In the genomic region with DNA sequence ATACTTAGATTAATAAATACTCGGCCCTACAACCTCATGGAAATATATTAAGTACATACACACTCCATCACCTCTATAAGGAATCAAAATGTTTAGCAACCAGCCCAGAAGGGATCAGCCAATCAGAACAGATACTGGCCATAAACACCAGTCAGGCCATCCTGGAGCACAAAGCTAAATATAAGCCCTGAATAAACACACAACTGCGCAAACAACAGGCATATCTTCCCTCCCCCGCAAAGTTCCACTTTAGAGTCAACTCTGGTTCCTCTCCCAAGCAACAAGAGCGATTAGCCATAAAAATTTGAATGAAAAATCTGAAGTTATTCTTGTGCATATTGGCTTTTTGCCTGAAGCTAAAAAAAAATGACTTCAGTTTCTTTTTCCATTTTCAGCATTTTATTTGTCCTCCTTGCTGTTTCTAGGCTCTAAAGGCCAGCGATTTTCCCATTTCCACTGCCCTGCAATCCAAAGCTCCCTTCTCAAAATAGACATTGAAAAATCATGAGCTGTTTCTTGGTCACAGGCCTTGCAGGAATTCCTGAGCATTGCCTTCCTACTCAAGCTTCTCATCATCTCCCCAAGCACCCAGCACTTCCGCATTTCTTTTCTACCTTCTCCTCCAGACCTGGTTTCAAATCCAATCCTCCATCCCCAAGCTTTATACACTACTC, we compare ENCODE assay signal across 15 cellular contexts.
A peak's percentile ranks its signal among the peaks of the same experiment; 100 is the strongest.
DNase-seq lines count a peak whose midpoint lies in the region; ATAC-seq and TF ChIP-seq lines count a peak whose summit lies in the region.
"Had no signal": no experiment of that assay in that cellular context is flagged by ENCODE, and none has a peak within 500 bp of the region (broad histone marks: within the 10 kb centered on the region; RNA-seq: fewer than 3 reads in every experiment).

No MANE protein-coding gene starts in this region.

- no peaks in the 10 kb centered on the region for H3K27me3 Mint-ChIP-seq in GM23338 (ENCODE audit: insufficient read depth, low read depth, poor library complexity)
- H3K27me3 Mint-ChIP-seq: progenitor cell of endocrine pancreas had no signal

- H3F3A ChIP-seq in GM23338 (replicated peaks; ENCODE audit: low read depth): no peaks in the 10 kb centered on the region

- TF ChIP-seq POLR2A in ovary (IDR thresholded peaks at IDR 0.05): no peak
- TF ChIP-seq POLR2A in prostate gland (IDR thresholded peaks at IDR 0.05): no peak

- DNase-seq in GM23338 (ENCODE audit: low spot score) (no peak), astrocyte of the spinal cord (ENCODE audit: low read depth, low spot score) (peak; percentile 10), hepatic stellate cell (ENCODE audit: low spot score) (peak; percentile 8), ovary (peak in 4 of 5 donors; percentile 31 to 58 (median 34)), CD1c-positive myeloid dendritic cell (ENCODE audit: extremely low spot score) (no peak), NOMO-1 treated with dmso at 0.1 percent for 144 hours (lab: John Stamatoyannopoulos, UW; ENCODE audit: unreplicated experiment) (no peak), RPMI8226 (no peak), prostate gland (ENCODE audit: low spot score) (no peak)
- DNase-seq: activated CD4-positive, CD25-positive, alpha-beta regulatory T cell; activated T-cell treated with anti-CD3 and anti-CD28 coated beads for 4 hours; foreskin keratinocyte; NK-92 treated with Interleukin-12 subunit alpha and Interleukin-12 subunit beta, amount 100 ng/mL, for 24 hours; stimulated activated naive CD4-positive, alpha-beta T cell treated with Interleukin-2 at 50 U/mL for 16 hours had no signal

- no peak for TF ChIP-seq CTCF in GM23338 (conservative IDR thresholded peaks at IDR 0.05; ENCODE audit: low read depth in 2 of 2)
- no peak for TF ChIP-seq CTCF in astrocyte of the spinal cord (IDR thresholded peaks at IDR 0.05; ENCODE audit: low read depth, low read length)
- TF ChIP-seq CTCF in ovary (IDR thresholded peaks at IDR 0.05): no peak
- TF ChIP-seq CTCF in prostate gland (IDR thresholded peaks at IDR 0.05): no peak

- H3K79me2 ChIP-seq in GM23338 (replicated peaks; ENCODE audit: insufficient read depth): no peaks in the 10 kb centered on the region; the same call in 1 of the 2 replicates

- H3K27me3 ChIP-seq in GM23338 (ENCODE audit: insufficient read depth): no peaks in the 10 kb centered on the region
- no peaks in the 10 kb centered on the region for H3K27me3 ChIP-seq in ovary
- no peaks in the 10 kb centered on the region for H3K27me3 ChIP-seq in prostate gland (replicated peaks; ENCODE audit: insufficient read depth)
- H3K27me3 ChIP-seq: foreskin keratinocyte had no signal

- H3K4me2 ChIP-seq in GM23338: no peak overlapping the region

- WGBS in ovary, 3 donors: 14 to 22% (median 17%) methylated on average over 6 of the region's 6 CpGs
- 75% methylated on average over 6 of the region's 6 CpGs for WGBS in prostate gland

- H3K36me3 ChIP-seq in GM23338 (ENCODE audit: insufficient read depth) (no peaks in the 10 kb centered on the region), ovary (no peaks in the 10 kb centered on the region), prostate gland (no peaks in the 10 kb centered on the region)

- ATAC-seq in GM23338: no peak
- ATAC-seq: foreskin keratinocyte, HCT116 had no signal

- no peaks in the 10 kb centered on the region for H3K9me3 ChIP-seq in ovary
- no peaks in the 10 kb centered on the region for H3K9me3 ChIP-seq in prostate gland

- no peak overlapping the region for H2AFZ ChIP-seq in GM23338

- TF ChIP-seq EP300 in ovary (IDR thresholded peaks at IDR 0.05): no peak

- no peaks in the 10 kb centered on the region for H3K9me3 Mint-ChIP-seq in GM23338

- no peaks in the 10 kb centered on the region for H3K9me2 ChIP-seq in GM23338 (ENCODE audit: insufficient read depth)

- H3K4me3 Mint-ChIP-seq in GM23338: no peak overlapping the region

- H3K4me3 ChIP-seq in GM23338 (no peak overlapping the region), astrocyte of the spinal cord (ENCODE audit: low read depth, low read length) (no peak overlapping the region), ovary (no peak overlapping the region), prostate gland (no peak overlapping the region)

- H3K27ac ChIP-seq in GM23338 (ENCODE audit: low read depth): no peak overlapping the region
- peak overlapping the region; percentile 59 to 68 for H3K27ac ChIP-seq in ovary
- H3K27ac ChIP-seq in prostate gland: no peak overlapping the region
- H3K27ac ChIP-seq: foreskin keratinocyte had no signal

- intact Hi-C loops in ovary (cut with DNase I) (loop anchor here in 1 of 4 donors (10.0 kb wide), 1 partner anchor 869 kb away; no protein-coding TSS in a partner anchor), prostate gland (cut with DNase I) (no loop called here)

- H3K27ac Mint-ChIP-seq in GM23338: 0 out of 2 replicates have a peak overlapping the region, but pooled peaks have one; percentile 49
- H3K27ac Mint-ChIP-seq: progenitor cell of endocrine pancreas had no signal

- H4K20me1 ChIP-seq in GM23338 (replicated peaks; ENCODE audit: insufficient read depth): no peaks in the 10 kb centered on the region

- H3K4me1 ChIP-seq in GM23338 (ENCODE audit: insufficient read depth): peaks cover 18% of the 10 kb centered on the region
- H3K4me1 ChIP-seq in ovary (ENCODE audit: insufficient read depth): peaks cover 5% of the 10 kb centered on the region
- no peaks in the 10 kb centered on the region for H3K4me1 ChIP-seq in prostate gland (replicated peaks)
- H3K4me1 ChIP-seq: foreskin keratinocyte had no signal

- peaks cover 24% of the 10 kb centered on the region for H3K4me1 Mint-ChIP-seq in GM23338

- in situ Hi-C loops in astrocyte of the spinal cord (cut with HindIII; ENCODE audit: low sequenced_read_pairs): no loop called here

- H3K36me3 Mint-ChIP-seq in GM23338 (ENCODE audit: low read depth): no peaks in the 10 kb centered on the region

TF ChIP-seq in GM23338, 12 proteins besides CTCF, POLR2A, EP300 and RAD21 (continues in another document):
- TF ChIP-seq, protein P1, sequence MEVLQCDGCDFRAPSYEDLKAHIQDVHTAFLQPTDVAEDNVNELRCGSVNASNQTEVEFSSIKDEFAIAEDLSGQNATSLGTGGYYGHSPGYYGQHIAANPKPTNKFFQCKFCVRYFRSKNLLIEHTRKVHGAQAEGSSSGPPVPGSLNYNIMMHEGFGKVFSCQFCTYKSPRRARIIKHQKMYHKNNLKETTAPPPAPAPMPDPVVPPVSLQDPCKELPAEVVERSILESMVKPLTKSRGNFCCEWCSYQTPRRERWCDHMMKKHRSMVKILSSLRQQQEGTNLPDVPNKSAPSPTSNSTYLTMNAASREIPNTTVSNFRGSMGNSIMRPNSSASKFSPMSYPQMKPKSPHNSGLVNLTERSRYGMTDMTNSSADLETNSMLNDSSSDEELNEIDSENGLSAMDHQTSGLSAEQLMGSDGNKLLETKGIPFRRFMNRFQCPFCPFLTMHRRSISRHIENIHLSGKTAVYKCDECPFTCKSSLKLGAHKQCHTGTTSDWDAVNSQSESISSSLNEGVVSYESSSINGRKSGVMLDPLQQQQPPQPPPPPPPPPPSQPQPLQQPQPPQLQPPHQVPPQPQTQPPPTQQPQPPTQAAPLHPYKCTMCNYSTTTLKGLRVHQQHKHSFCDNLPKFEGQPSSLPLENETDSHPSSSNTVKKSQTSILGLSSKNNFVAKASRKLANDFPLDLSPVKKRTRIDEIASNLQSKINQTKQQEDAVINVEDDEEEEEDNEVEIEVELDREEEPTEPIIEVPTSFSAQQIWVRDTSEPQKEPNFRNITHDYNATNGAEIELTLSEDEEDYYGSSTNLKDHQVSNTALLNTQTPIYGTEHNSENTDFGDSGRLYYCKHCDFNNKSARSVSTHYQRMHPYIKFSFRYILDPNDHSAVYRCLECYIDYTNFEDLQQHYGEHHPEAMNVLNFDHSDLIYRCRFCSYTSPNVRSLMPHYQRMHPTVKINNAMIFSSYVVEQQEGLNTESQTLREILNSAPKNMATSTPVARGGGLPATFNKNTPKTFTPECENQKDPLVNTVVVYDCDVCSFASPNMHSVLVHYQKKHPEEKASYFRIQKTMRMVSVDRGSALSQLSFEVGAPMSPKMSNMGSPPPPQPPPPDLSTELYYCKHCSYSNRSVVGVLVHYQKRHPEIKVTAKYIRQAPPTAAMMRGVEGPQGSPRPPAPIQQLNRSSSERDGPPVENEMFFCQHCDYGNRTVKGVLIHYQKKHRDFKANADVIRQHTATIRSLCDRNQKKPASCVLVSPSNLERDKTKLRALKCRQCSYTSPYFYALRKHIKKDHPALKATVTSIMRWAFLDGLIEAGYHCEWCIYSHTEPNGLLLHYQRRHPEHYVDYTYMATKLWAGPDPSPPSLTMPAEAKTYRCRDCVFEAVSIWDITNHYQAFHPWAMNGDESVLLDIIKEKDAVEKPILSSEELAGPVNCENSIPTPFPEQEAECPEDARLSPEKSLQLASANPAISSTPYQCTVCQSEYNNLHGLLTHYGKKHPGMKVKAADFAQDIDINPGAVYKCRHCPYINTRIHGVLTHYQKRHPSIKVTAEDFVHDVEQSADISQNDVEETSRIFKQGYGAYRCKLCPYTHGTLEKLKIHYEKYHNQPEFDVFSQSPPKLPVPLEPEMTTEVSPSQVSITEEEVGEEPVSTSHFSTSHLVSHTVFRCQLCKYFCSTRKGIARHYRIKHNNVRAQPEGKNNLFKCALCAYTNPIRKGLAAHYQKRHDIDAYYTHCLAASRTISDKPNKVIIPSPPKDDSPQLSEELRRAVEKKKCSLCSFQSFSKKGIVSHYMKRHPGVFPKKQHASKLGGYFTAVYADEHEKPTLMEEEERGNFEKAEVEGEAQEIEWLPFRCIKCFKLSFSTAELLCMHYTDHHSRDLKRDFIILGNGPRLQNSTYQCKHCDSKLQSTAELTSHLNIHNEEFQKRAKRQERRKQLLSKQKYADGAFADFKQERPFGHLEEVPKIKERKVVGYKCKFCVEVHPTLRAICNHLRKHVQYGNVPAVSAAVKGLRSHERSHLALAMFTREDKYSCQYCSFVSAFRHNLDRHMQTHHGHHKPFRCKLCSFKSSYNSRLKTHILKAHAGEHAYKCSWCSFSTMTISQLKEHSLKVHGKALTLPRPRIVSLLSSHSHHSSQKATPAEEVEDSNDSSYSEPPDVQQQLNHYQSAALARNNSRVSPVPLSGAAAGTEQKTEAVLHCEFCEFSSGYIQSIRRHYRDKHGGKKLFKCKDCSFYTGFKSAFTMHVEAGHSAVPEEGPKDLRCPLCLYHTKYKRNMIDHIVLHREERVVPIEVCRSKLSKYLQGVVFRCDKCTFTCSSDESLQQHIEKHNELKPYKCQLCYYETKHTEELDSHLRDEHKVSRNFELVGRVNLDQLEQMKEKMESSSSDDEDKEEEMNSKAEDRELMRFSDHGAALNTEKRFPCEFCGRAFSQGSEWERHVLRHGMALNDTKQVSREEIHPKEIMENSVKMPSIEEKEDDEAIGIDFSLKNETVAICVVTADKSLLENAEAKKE (CRISPR knock-in tag; IDR thresholded peaks at IDR 0.05): no peak
- TF ChIP-seq ZNF331 (CRISPR knock-in tag; IDR thresholded peaks at IDR 0.05; ENCODE audit: low read depth) (no peak), NANOG (IDR thresholded peaks at IDR 0.05; ENCODE audit: borderline replicate concordance) (no peak)

Comparison
In these comparisons a context has a peak if more than half of its experiments do, and no peak if none do; other contexts are left out.
1. DNase-seq: peak in astrocyte of the spinal cord (single experiment), hepatic stellate cell (single experiment) and ovary (4 of 5); none in GM23338 (single experiment), CD1c-positive myeloid dendritic cell (single experiment), NOMO-1 treated with dmso at 0.1 percent for 144 hours (single experiment), RPMI8226 (single experiment) and prostate gland (single experiment).
2. H3K27ac ChIP-seq: peak in ovary (2 of 2); none in GM23338 (single experiment) and prostate gland (0 of 2).